21 cellular contexts compared by ENCODE assay signal in genomic region chr9:135348788-135349150, GRCh38.
DNase-seq lines count a peak whose midpoint lies in the region; ATAC-seq, FAIRE-seq and TF ChIP-seq lines count a peak whose summit lies in the region.
"Had no signal": no experiment of that assay in that cellular context is flagged by ENCODE, and none has a peak within 500 bp of the region (broad histone marks: within the 10 kb centered on the region; RNA-seq: fewer than 3 reads in every experiment).

No MANE protein-coding gene starts in this region.

- H3K4me1 ChIP-seq in kidney (ENCODE audit: control insufficient read depth in 1 of 2, insufficient read depth in 1 of 2, low read depth in 1 of 2, low read length in 2 of 2): no peaks in the 10 kb centered on the region

- no peak overlapping the region for H3K4me3 ChIP-seq in kidney (ENCODE audit: low read length in 2 of 2)

- peaks cover 4% of the 10 kb centered on the region for H3K9me3 Mint-ChIP-seq in chondrocyte (ENCODE audit: low read depth)
- H3K9me3 Mint-ChIP-seq: CD4-positive, alpha-beta memory T cell had no signal

- intact Hi-C loops in left ventricle myocardium superior (cut with micrococcal nuclease): no loop called here
- intact Hi-C loops in Right ventricle myocardium superior (cut with DNase I): no loop called here
- intact Hi-C loops in kidney (cut with DNase I): loop anchor here (5.0 kb wide), 1 partner anchor 261 kb away; the partner anchor contains the start of gene OLFM1

- no peaks in the 10 kb centered on the region for H3K36me3 Mint-ChIP-seq in chondrocyte (ENCODE audit: low read depth)
- H3K36me3 Mint-ChIP-seq: CD4-positive, alpha-beta memory T cell had no signal

- H3K9ac ChIP-seq in kidney (ENCODE audit: low read length in 2 of 2): no peak overlapping the region

- no peaks in the 10 kb centered on the region for H3K4me1 Mint-ChIP-seq in chondrocyte (ENCODE audit: low read depth)
- H3K4me1 Mint-ChIP-seq: B cell; CD4-positive, alpha-beta memory T cell had no signal

- H3K4me3 Mint-ChIP-seq in chondrocyte (ENCODE audit: unreplicated experiment): no peak overlapping the region
- H3K4me3 Mint-ChIP-seq: B cell; CD4-positive, alpha-beta memory T cell had no signal

- ATAC-seq in left ventricle myocardium superior (no peak), Right ventricle myocardium superior (ENCODE audit: poor library complexity) (no peak)

- peaks cover 60% of the 10 kb centered on the region for H3K27me3 Mint-ChIP-seq in chondrocyte (ENCODE audit: low read depth)

- TF ChIP-seq CTCF in chondrocyte (IDR thresholded peaks at IDR 0.05) (no peak), kidney (IDR thresholded peaks at IDR 0.05; ENCODE audit: borderline replicate concordance, extremely low read depth, insufficient read depth) (no peak)

- H3K27ac ChIP-seq in kidney (ENCODE audit: low read depth in 2 of 2, low read length in 2 of 2): no peak overlapping the region
- peak overlapping the region; percentile 20 for H3K27ac ChIP-seq in temporal lobe (ENCODE audit: low read depth, low read length)
- H3K27ac ChIP-seq: 22Rv1 had no signal

- no peaks in the 10 kb centered on the region for H3K36me3 ChIP-seq in kidney (ENCODE audit: control insufficient read depth in 1 of 2, insufficient read depth in 2 of 2, low read length in 2 of 2)

- no peaks in the 10 kb centered on the region for H3K9me3 ChIP-seq in kidney (ENCODE audit: control insufficient read depth in 1 of 2, low read length in 2 of 2)

- FAIRE-seq in kidney (lab: Jason Lieb, UNC): no peak
- FAIRE-seq: A204.1, GM12892 had no signal

- DNase-seq in left ventricle myocardium superior: peak; percentile 21
- DNase-seq in Right ventricle myocardium superior: no peak
- DNase-seq in chondrocyte (ENCODE audit: low spot score): peak; percentile 74
- DNase-seq in kidney: peak; percentile 59
- no peak for DNase-seq in GDM1 (lab: John Stamatoyannopoulos, UW)
- DNase-seq in activated gamma-delta T cell (lab: John Stamatoyannopoulos, UW): no peak
- no peak for DNase-seq in glomerular visceral epithelial cell (ENCODE audit: extremely low spot score)
- DNase-seq: C1 segment of cervical spinal cord; Calu3; CD4-positive, alpha-beta memory T cell; COR-L47; DMS53; DMS79 treated with DMSO at 0.1 percent for 48 hours; GOT3; H7; HCEC 1CT had no signal

- H3K27ac Mint-ChIP-seq in chondrocyte (ENCODE audit: unreplicated experiment): no peak overlapping the region
- H3K27ac Mint-ChIP-seq: B cell; CD4-positive, alpha-beta memory T cell had no signal

Comparison
In these comparisons a context has a peak if more than half of its experiments do, and no peak if none do; other contexts are left out.
1. DNase-seq: peak in left ventricle myocardium superior (single experiment), chondrocyte (single experiment) and kidney (single experiment); none in Right ventricle myocardium superior (single experiment), GDM1 (single experiment), activated gamma-delta T cell (single experiment) and glomerular visceral epithelial cell (single experiment).